Comparison of ENCODE assay signal across 1 cellular context in the genomic region with DNA sequence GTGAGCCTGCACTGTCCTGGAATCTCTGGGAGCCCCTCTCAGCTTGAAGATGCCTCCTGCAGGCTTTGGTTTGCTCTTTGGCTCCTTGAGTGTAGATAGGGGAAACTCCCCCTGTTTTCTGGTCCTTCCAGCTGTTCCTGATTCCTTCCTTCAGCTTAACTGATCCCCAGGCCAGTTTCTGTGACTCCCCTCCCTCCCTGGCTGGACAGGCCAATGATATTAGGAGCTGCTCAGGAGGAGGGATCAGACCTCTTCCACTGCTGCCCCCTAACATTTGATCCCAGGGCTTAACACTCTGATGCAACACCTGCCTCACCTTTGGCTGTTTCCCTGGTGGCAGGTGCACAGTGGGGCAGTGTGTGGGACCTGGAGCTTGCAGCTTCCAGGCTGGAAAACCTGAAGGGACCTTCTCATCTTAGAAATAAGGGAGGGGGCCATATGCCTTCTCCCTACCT.
TF ChIP-seq lines count a peak whose summit lies in the region.

A gene with protein sequence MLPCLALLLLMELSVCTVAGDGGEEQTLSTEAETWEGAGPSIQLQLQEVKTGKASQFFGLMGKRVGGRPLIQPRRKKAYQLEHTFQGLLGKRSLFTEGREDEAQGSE (minus strand): TSS at position 51 of the 455 bp plus-strand sequence. CDS start 52 bp downstream, outside the sequence.

TF ChIP-seq in K562, 482 proteins besides CTCF, POLR2A, EP300 and RAD21:
- TF ChIP-seq, protein P1, sequence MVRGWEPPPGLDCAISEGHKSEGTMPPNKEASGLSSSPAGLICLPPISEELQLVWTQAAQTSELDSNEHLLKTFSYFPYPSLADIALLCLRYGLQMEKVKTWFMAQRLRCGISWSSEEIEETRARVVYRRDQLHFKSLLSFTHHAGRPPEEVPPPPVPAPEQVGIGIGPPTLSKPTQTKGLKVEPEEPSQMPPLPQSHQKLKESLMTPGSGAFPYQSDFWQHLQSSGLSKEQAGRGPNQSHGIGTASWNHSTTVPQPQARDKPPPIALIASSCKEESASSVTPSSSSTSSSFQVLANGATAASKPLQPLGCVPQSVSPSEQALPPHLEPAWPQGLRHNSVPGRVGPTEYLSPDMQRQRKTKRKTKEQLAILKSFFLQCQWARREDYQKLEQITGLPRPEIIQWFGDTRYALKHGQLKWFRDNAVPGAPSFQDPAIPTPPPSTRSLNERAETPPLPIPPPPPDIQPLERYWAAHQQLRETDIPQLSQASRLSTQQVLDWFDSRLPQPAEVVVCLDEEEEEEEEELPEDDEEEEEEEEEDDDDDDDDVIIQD (CRISPR knock-in tag; IDR thresholded peaks at IDR 0.05) = no peak
- TF ChIP-seq HNRNPLL (IDR thresholded peaks at IDR 0.05; ENCODE audit: low read depth, low read length, poor library complexity, severe bottlenecking) = no peak
- TF ChIP-seq, protein P2, sequence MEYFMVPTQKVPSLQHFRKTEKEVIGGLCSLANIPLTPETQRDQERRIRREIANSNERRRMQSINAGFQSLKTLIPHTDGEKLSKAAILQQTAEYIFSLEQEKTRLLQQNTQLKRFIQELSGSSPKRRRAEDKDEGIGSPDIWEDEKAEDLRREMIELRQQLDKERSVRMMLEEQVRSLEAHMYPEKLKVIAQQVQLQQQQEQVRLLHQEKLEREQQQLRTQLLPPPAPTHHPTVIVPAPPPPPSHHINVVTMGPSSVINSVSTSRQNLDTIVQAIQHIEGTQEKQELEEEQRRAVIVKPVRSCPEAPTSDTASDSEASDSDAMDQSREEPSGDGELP (CRISPR knock-in tag; IDR thresholded peaks at IDR 0.05; ENCODE audit: borderline replicate concordance) = peak; percentile 63; the same call in 1 of the 2 replicates
- TF ChIP-seq RCOR1 (IDR thresholded peaks at IDR 0.05; ENCODE audit: borderline replicate concordance in 1 of 2, low read depth in 2 of 2, low read length in 2 of 2) = peak in 1 of 2 experiments; percentile 38; a peak in 1 of 4 replicates
- TF ChIP-seq, protein P3, sequence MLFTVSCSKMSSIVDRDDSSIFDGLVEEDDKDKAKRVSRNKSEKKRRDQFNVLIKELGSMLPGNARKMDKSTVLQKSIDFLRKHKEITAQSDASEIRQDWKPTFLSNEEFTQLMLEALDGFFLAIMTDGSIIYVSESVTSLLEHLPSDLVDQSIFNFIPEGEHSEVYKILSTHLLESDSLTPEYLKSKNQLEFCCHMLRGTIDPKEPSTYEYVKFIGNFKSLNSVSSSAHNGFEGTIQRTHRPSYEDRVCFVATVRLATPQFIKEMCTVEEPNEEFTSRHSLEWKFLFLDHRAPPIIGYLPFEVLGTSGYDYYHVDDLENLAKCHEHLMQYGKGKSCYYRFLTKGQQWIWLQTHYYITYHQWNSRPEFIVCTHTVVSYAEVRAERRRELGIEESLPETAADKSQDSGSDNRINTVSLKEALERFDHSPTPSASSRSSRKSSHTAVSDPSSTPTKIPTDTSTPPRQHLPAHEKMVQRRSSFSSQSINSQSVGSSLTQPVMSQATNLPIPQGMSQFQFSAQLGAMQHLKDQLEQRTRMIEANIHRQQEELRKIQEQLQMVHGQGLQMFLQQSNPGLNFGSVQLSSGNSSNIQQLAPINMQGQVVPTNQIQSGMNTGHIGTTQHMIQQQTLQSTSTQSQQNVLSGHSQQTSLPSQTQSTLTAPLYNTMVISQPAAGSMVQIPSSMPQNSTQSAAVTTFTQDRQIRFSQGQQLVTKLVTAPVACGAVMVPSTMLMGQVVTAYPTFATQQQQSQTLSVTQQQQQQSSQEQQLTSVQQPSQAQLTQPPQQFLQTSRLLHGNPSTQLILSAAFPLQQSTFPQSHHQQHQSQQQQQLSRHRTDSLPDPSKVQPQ (CRISPR knock-in tag; IDR thresholded peaks at IDR 0.05; ENCODE audit: borderline replicate concordance) = no peak
- TF ChIP-seq ELF2 (CRISPR knock-in tag; IDR thresholded peaks at IDR 0.05) = no peak
TF ChIP-seq in K562: peak in this region for 2.
